Comparison of ENCODE assay signal across 8 cellular contexts in genomic region chr19:34667349-34668076, GRCh38. TPM values are rescaled to one million over a fixed set of nuclear protein-coding genes. Genes with fewer than 3 reads are reported as not detected.
DNase-seq lines count a peak whose midpoint lies in the region; ATAC-seq and TF ChIP-seq lines count a peak whose summit lies in the region.

No MANE protein-coding gene starts in this region.

- H4K91ac ChIP-seq in H9 (ENCODE audit: insufficient read length, low read depth, low read length): no peak overlapping the region

- no peak for ATAC-seq in GM18517 (IDR thresholded peaks at IDR 0.05; ENCODE audit: unreplicated experiment)

- H2AK5ac ChIP-seq in H9 (ENCODE audit: insufficient read length, low read length): no peak overlapping the region

- TF ChIP-seq CTCF in H9 (conservative IDR thresholded peaks at IDR 0.05) (no peak), dorsolateral prefrontal cortex (IDR thresholded peaks at IDR 0.05 in 54 of 56, conservative IDR thresholded peaks at IDR 0.05 in 2 of 56; ENCODE audit: low read depth in 1 of 56, partially characterized antibody in 56 of 56) (no peak), parathyroid adenoma (IDR thresholded peaks at IDR 0.05) (no peak)

- no peak overlapping the region for H2BK12ac ChIP-seq in H9 (ENCODE audit: insufficient read length, low read depth, low read length)

- peaks cover 6 to 66% of the 10 kb centered on the region in 2 experiments for H3K9me3 Mint-ChIP-seq in H9

- H3K4me3 ChIP-seq in dorsolateral prefrontal cortex (peak overlapping the region in 54 of 59 donors; percentile 5 to 60 (median 39)), parathyroid adenoma (ENCODE audit: low read depth, low read length) (peak overlapping the region; percentile 16)

- peaks cover 0 to 4% (median 0%) of the 10 kb centered on the region in 3 experiments; a peak in 2 of 7 replicates for H3K36me3 Mint-ChIP-seq in H9 (ENCODE audit: insufficient read depth in 1 of 3, low read depth in 3 of 3)

- no peak overlapping the region for H2BK20ac ChIP-seq in H9 (ENCODE audit: low read depth, low read length, poor library complexity, severe bottlenecking)

- no peak overlapping the region for H3K4me2 ChIP-seq in H9 (ENCODE audit: insufficient read depth, insufficient read length, low read length)
- H3K4me2 ChIP-seq in parathyroid adenoma (ENCODE audit: low read length): peak overlapping the region; percentile 55

- no peak overlapping the region; the same call in 1 of the 2 replicates for H3K4ac ChIP-seq in H9 (ENCODE audit: low read depth, low read length)

- peak; percentile 53 for DNase-seq in H9
- DNase-seq in NCI-H526 treated with DMSO at 0.1 percent for 48 hours (lab: John Stamatoyannopoulos, UW): peak; percentile 53
- no peak for DNase-seq in dorsolateral prefrontal cortex
- no peak for DNase-seq in HEK293T (ENCODE audit: extremely low spot score)
- DNase-seq in cerebellar cortex (ENCODE audit: low spot score): no peak
- DNase-seq in HuH-7 (ENCODE audit: low spot score): no peak

- no peak overlapping the region for H3K56ac ChIP-seq in H9 (ENCODE audit: insufficient read length, low read depth, low read length)

- H3K27ac Mint-ChIP-seq in H9: peak overlapping the region in 2 of 3 experiments; percentile 81; a peak in 2 of 7 replicates

- no peak overlapping the region for H2BK15ac ChIP-seq in H9 (ENCODE audit: low read depth, low read length)

- H3K4me1 ChIP-seq in H9 (ENCODE audit: insufficient read depth, low read length): no peaks in the 10 kb centered on the region; the same call in 1 of the 2 replicates
- H3K4me1 ChIP-seq in parathyroid adenoma: peaks cover 5% of the 10 kb centered on the region

- intact Hi-C loops in dorsolateral prefrontal cortex (cut with DNase I): no loop called here

- no peak overlapping the region; the same call in 1 of the 2 replicates for H3K14ac ChIP-seq in H9 (ENCODE audit: insufficient read depth, low read length)

- H2AFZ ChIP-seq in H9 (ENCODE audit: low read length): no peak overlapping the region
- H2AFZ ChIP-seq in parathyroid adenoma: peak overlapping the region; percentile 53

- POLR2A ChIA-PET in HEK293T (lab: Yijun Ruan, JAX): interaction anchor here (1.0 kb wide), 1 partner anchor 10 kb away, joined by 3 read pairs; the partner anchor contains the start of genes SCGB2B2 and ZNF302

- no peak overlapping the region for H3T11ph ChIP-seq in H9 (ENCODE audit: low read length)

- no peak overlapping the region for H4K5ac ChIP-seq in H9 (ENCODE audit: insufficient read length, low read depth, low read length)

- H3K27me3 Mint-ChIP-seq in H9 (ENCODE audit: low read depth): peaks cover 2% of the 10 kb centered on the region

- no peaks in the 10 kb centered on the region for H3K79me1 ChIP-seq in H9 (ENCODE audit: insufficient read depth, low read depth, low read length, poor library complexity, severe bottlenecking)

- peak overlapping the region in 1 of 2 experiments; percentile 54; a peak in 3 of 5 replicates for H3K4me3 Mint-ChIP-seq in H9

- no peak overlapping the region for H3K18ac ChIP-seq in H9 (ENCODE audit: insufficient read length, low read depth, low read length)

- no peak overlapping the region for H3K23ac ChIP-seq in H9 (ENCODE audit: insufficient read length, low read depth, low read length)

- H3K27me3 ChIP-seq in H9 (ENCODE audit: insufficient read depth, low read length) (no peaks in the 10 kb centered on the region), dorsolateral prefrontal cortex (no peaks in the 10 kb centered on the region), parathyroid adenoma (ENCODE audit: control insufficient read depth, insufficient read depth, low read length) (no peaks in the 10 kb centered on the region)

- CTCF ChIA-PET in HEK293T (lab: Yijun Ruan, JAX): no interaction called here

- H3K27ac ChIP-seq in H9 (ENCODE audit: insufficient read length, low read depth, low read length) (no peak overlapping the region), dorsolateral prefrontal cortex (peak overlapping the region in 25 of 59 donors; percentile 1 to 82 (median 46)), parathyroid adenoma (no peak overlapping the region)

- H3K4me1 Mint-ChIP-seq in H9: peaks cover 0 to 12% of the 10 kb centered on the region in 2 experiments; a peak in 2 of 4 replicates

- H2BK120ac ChIP-seq in H9 (ENCODE audit: low read depth, low read length, poor library complexity, severe bottlenecking): no peak overlapping the region

- H4K8ac ChIP-seq in H9 (replicated peaks; ENCODE audit: insufficient read length, low read depth, low read length): no peak overlapping the region

- H4K20me1 ChIP-seq in H9 (ENCODE audit: control insufficient read depth, insufficient read depth, insufficient read length): no peaks in the 10 kb centered on the region

- H3K79me2 ChIP-seq in H9 (ENCODE audit: insufficient read depth, low read length): no peaks in the 10 kb centered on the region
- no peaks in the 10 kb centered on the region for H3K79me2 ChIP-seq in parathyroid adenoma

- H3K9me3 ChIP-seq in H9 (ENCODE audit: control insufficient read depth, low read depth, low read length): no peaks in the 10 kb centered on the region
- no peaks in the 10 kb centered on the region for H3K9me3 ChIP-seq in parathyroid adenoma (ENCODE audit: control insufficient read depth, low read length)

- no peaks in the 10 kb centered on the region for H3K36me3 ChIP-seq in parathyroid adenoma (ENCODE audit: control insufficient read depth, insufficient read depth, low read length)

- H3K9ac ChIP-seq in H9 (ENCODE audit: extremely low read depth, insufficient read length, low read length) (no peak overlapping the region), parathyroid adenoma (no peak overlapping the region)

- WGBS in H9 (ENCODE audit: extremely low coverage, insufficient read length, low lambda C conversion rate): no CpG with 5 or more reads among the region's 17 CpGs

- no peak overlapping the region for H2BK5ac ChIP-seq in H9 (ENCODE audit: insufficient read length, low read length)

- H3K23me2 ChIP-seq in H9 (ENCODE audit: insufficient read length, low read depth, low read length, poor library complexity, severe bottlenecking): no peaks in the 10 kb centered on the region

TF ChIP-seq in HEK293T, 16 proteins besides CTCF, POLR2A, EP300 and RAD21:
- TF ChIP-seq FOXK2 (IDR thresholded peaks at IDR 0.05) (no peak), ELF4 (IDR thresholded peaks at IDR 0.05) (no peak), SUZ12 (IDR thresholded peaks at IDR 0.05) (no peak), SP1 (IDR thresholded peaks at IDR 0.05) (no peak), NFRKB (IDR thresholded peaks at IDR 0.05) (no peak), TARDBP (IDR thresholded peaks at IDR 0.05) (no peak), PKNOX1 (IDR thresholded peaks at IDR 0.05) (no peak), FOXA1 (IDR thresholded peaks at IDR 0.05) (no peak), FOXM1 (IDR thresholded peaks at IDR 0.05; ENCODE audit: borderline replicate concordance) (no peak)

RNA-seq across cellular contexts. Expression of gene SCGB2B2, which starts 9.4 kb away (rescaled TPM):
- total RNA-seq in H9 (2021) (not detected in 2 replicates), dorsolateral prefrontal cortex (1 to 10 TPM in 115 of 120 experiments, under 1 TPM in 5; 0.35 to 6.0 (median 2.5) TPM)

RNA-seq across cellular contexts. Expression of gene ZNF302, which starts 10.0 kb away (rescaled TPM):
- total RNA-seq in H9 (2021) (22.4 and 23.3 TPM in 2 replicates), dorsolateral prefrontal cortex (10 to 100 TPM; 42.2 to 67.0 (median 53.7) TPM)

Comparison
In these comparisons a context has a peak if more than half of its experiments do, and no peak if none do; other contexts are left out.
1. DNase-seq: peak in H9 (single experiment) and NCI-H526 treated with DMSO at 0.1 percent for 48 hours (single experiment); none in dorsolateral prefrontal cortex (0 of 10), HEK293T (single experiment), cerebellar cortex (single experiment) and HuH-7 (single experiment).